In genomic region chr7:92751902-92752901, GRCh38 we compare ENCODE assay signal across 11 cellular contexts.
DNase-seq lines count a peak whose midpoint lies in the region; ATAC-seq and TF ChIP-seq lines count a peak whose summit lies in the region.
"Had no signal": no experiment of that assay in that cellular context is flagged by ENCODE, and none has a peak within 500 bp of the region (broad histone marks: within the 10 kb centered on the region; RNA-seq: fewer than 3 reads in every experiment).

No MANE protein-coding gene starts in this region.

- no peak overlapping the region for H3K4me3 ChIP-seq in SJSA1
- no peak overlapping the region for H3K4me3 ChIP-seq in fibroblast of the aortic adventitia (ENCODE audit: low read depth, low read length)
- no peak overlapping the region for H3K4me3 ChIP-seq in suprapubic skin
- no peak overlapping the region for H3K4me3 ChIP-seq in BE2C (ENCODE audit: low read depth, low read length)
- H3K4me3 ChIP-seq: BLaER1 treated with 17β-estradiol and CSF1 and Interleukin-3, amounts not matched to agents 10 nM and 100 nM; esophagus muscularis mucosa had no signal

- TF ChIP-seq EP300 in suprapubic skin (IDR thresholded peaks at IDR 0.05), result no peak

- WGBS in suprapubic skin, result 49% methylated on average over 4 of the region's 4 CpGs

- H3K27me3 ChIP-seq in SJSA1 (replicated peaks) (no peaks in the 10 kb centered on the region), suprapubic skin (no peaks in the 10 kb centered on the region), BE2C (no peaks in the 10 kb centered on the region)
- H3K27me3 ChIP-seq: BLaER1 treated with 17β-estradiol and CSF1 and Interleukin-3, amounts not matched to agents 10 nM and 100 nM; esophagus muscularis mucosa had no signal

- H3K27me3 Mint-ChIP-seq in activated T-cell treated with anti-CD3 and anti-CD28 coated beads, Interleukin-2, amount 50 U/mL, for 24 hours, result no peaks in the 10 kb centered on the region

- TF ChIP-seq CTCF in fibroblast of the aortic adventitia (IDR thresholded peaks at IDR 0.05; ENCODE audit: insufficient read depth, low read length), result no peak
- no peak for TF ChIP-seq CTCF in suprapubic skin (IDR thresholded peaks at IDR 0.05)
- TF ChIP-seq CTCF in BE2C (IDR thresholded peaks at IDR 0.05; ENCODE audit: low read depth, low read length), result no peak

- H3K9me3 Mint-ChIP-seq in activated T-cell treated with anti-CD3 and anti-CD28 coated beads, Interleukin-2, amount 50 U/mL, for 24 hours, result no peaks in the 10 kb centered on the region

- H3K9me3 ChIP-seq in SJSA1 (replicated peaks), result 0 out of 2 replicates have a peak, but pooled peaks cover 4% of the 10 kb centered on the region
- H3K9me3 ChIP-seq in suprapubic skin, result no peaks in the 10 kb centered on the region
- no peaks in the 10 kb centered on the region for H3K9me3 ChIP-seq in BE2C
- H3K9me3 ChIP-seq: esophagus muscularis mucosa had no signal

- H3K27ac ChIP-seq in SJSA1 (peak overlapping the region; percentile 98), suprapubic skin (peak overlapping the region; percentile 38)
- H3K27ac ChIP-seq: BLaER1 treated with 17β-estradiol and CSF1 and Interleukin-3, amounts not matched to agents 10 nM and 100 nM; esophagus muscularis mucosa; parathyroid adenoma had no signal

- DNase-seq in activated T-cell treated with anti-CD3 and anti-CD28 coated beads, Interleukin-2, amount 50 U/mL, for 24 hours, result no peak
- no peak for DNase-seq in activated T-cell treated with anti-CD3 and anti-CD28 coated beads, Interleukin-2, amount 50 U/mL, for 1 hour
- DNase-seq in SJSA1 (ENCODE audit: low read depth in 1 of 2, low spot score in 2 of 2) (peak in 1 of 2 experiments; percentile 95), fibroblast of the aortic adventitia (ENCODE audit: low read depth) (peak; percentile 85), suprapubic skin (ENCODE audit: low spot score in 2 of 2) (no peak), BE2C (no peak)
- no peak for DNase-seq in stimulated activated CD4-positive, alpha-beta T cell treated with anti-CD3 and anti-CD28 coated beads, Interleukin-2, amount 100 ng/mL, for 24 hours

- H3K4me3 Mint-ChIP-seq in activated T-cell treated with anti-CD3 and anti-CD28 coated beads, Interleukin-2, amount 50 U/mL, for 24 hours, result no peak overlapping the region

- peaks cover 94% of the 10 kb centered on the region for H3K4me1 ChIP-seq in SJSA1 (replicated peaks)
- peaks cover 21% of the 10 kb centered on the region for H3K4me1 ChIP-seq in suprapubic skin
- peaks cover 28% of the 10 kb centered on the region for H3K4me1 ChIP-seq in BE2C
- H3K4me1 ChIP-seq: parathyroid adenoma had no signal

- no peak for TF ChIP-seq POLR2A in suprapubic skin (IDR thresholded peaks at IDR 0.05)

- peaks cover 35% of the 10 kb centered on the region for H3K36me3 ChIP-seq in SJSA1
- no peaks in the 10 kb centered on the region for H3K36me3 ChIP-seq in suprapubic skin
- H3K36me3 ChIP-seq in BE2C, result peaks cover 10% of the 10 kb centered on the region
- H3K36me3 ChIP-seq: esophagus muscularis mucosa had no signal

- no peak for ATAC-seq in GM21737 (IDR thresholded peaks at IDR 0.05; ENCODE audit: unreplicated experiment)

- peaks cover 82% of the 10 kb centered on the region for H3K4me1 Mint-ChIP-seq in activated T-cell treated with anti-CD3 and anti-CD28 coated beads, Interleukin-2, amount 50 U/mL, for 24 hours (ENCODE audit: low read depth)

- peaks cover 90% of the 10 kb centered on the region for H3K36me3 Mint-ChIP-seq in activated T-cell treated with anti-CD3 and anti-CD28 coated beads, Interleukin-2, amount 50 U/mL, for 24 hours (ENCODE audit: low read depth)

- peak overlapping the region; percentile 87 for H3K27ac Mint-ChIP-seq in activated T-cell treated with anti-CD3 and anti-CD28 coated beads, Interleukin-2, amount 50 U/mL, for 24 hours
